ENCODE assay signal across 20 cellular contexts in the genomic region with DNA sequence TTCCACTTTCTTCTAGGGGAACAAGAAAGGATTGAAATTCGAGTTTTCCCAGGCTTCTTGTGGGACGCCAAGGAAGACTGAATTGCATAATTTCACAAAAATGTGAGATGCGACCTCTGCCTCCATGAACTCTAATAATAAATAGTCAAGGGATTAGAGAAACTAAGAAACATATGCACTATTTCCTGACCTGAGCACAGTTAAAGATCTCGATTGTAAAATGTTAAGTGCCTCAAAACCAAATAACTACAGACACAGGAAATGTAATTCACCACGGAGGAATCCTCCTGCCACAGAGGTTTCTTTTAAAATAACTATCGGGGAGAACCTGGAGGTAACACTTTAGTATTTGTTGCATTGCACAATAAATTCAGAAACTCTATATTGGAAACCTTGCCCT.
DNase-seq lines count a peak whose midpoint lies in the region; ATAC-seq and TF ChIP-seq lines count a peak whose summit lies in the region.
"Had no signal": no experiment of that assay in that cellular context is flagged by ENCODE, and none has a peak within 500 bp of the region (broad histone marks: within the 10 kb centered on the region; RNA-seq: fewer than 3 reads in every experiment).

No MANE protein-coding gene starts in this region.

- in situ Hi-C loops in brain microvascular endothelial cell (cut with HindIII; ENCODE audit: low pct_ligation_motif_present, low sequenced_read_pairs) = no loop called here

- H3K4ac ChIP-seq in neuronal stem cell (ENCODE audit: low read length) = no peak overlapping the region

- no peak overlapping the region for H3K4me2 ChIP-seq in neuronal stem cell (ENCODE audit: insufficient read depth, low read length, poor library complexity, severe bottlenecking)

- intact Hi-C loops in esophagus squamous epithelium (cut with DNase I) = no loop called here

- no peaks in the 10 kb centered on the region for H3K79me1 ChIP-seq in neuronal stem cell (ENCODE audit: low read depth, low read length)

- no peak for TF ChIP-seq POLR2A in esophagus squamous epithelium (IDR thresholded peaks at IDR 0.05)

- no peak for ATAC-seq in GM19395 (IDR thresholded peaks at IDR 0.05; ENCODE audit: unreplicated experiment)
- ATAC-seq: natural killer cell treated with Interleukin-12 subunit alpha and Interleukin-12 subunit beta and Interleukin-15 and Interleukin-18, amount 100 ng/mL, for 72 hours; psoas muscle; T-helper 17 cell had no signal

- no CpG with 5 or more reads among the region's 6 CpGs for WGBS in neuronal stem cell (ENCODE audit: extremely low coverage in 2 of 2, insufficient read length in 2 of 2, insufficient replicate concordance in 1 of 2), 2 donors
- WGBS in esophagus squamous epithelium, 2 donors = 30 to 38% methylated on average over 6 of the region's 6 CpGs

- no peak overlapping the region for H4K91ac ChIP-seq in neuronal stem cell (ENCODE audit: low read depth, low read length, poor library complexity)

- TF ChIP-seq CTCF in brain microvascular endothelial cell (IDR thresholded peaks at IDR 0.05; ENCODE audit: low read depth, low read length, missing control alignments) (no peak), esophagus squamous epithelium (IDR thresholded peaks at IDR 0.05) (no peak)

- H2BK15ac ChIP-seq in neuronal stem cell (ENCODE audit: low read length) = no peak overlapping the region

- H3K18ac ChIP-seq in neuronal stem cell (ENCODE audit: low read length) = no peak overlapping the region

- H3K9me3 ChIP-seq in neuronal stem cell (replicated peaks in 1 of 2; ENCODE audit: control insufficient read depth in 2 of 2, insufficient read depth in 1 of 2, low read depth in 1 of 2, low read length in 2 of 2) = no peaks in the 10 kb centered on the region
- no peaks in the 10 kb centered on the region for H3K9me3 ChIP-seq in esophagus squamous epithelium
- H3K9me3 ChIP-seq: psoas muscle had no signal

- no peak overlapping the region for H3K9ac ChIP-seq in neuronal stem cell (ENCODE audit: low read depth, low read length, poor library complexity)

- H3K23ac ChIP-seq in neuronal stem cell (ENCODE audit: low read depth, low read length, poor library complexity) = no peak overlapping the region

- H3K4me3 ChIP-seq in brain microvascular endothelial cell (ENCODE audit: low read depth, low read length) (no peak overlapping the region), neuronal stem cell (ENCODE audit: low read length in 2 of 2) (no peak overlapping the region), esophagus squamous epithelium (no peak overlapping the region)
- H3K4me3 ChIP-seq: psoas muscle had no signal

- H2BK120ac ChIP-seq in neuronal stem cell (ENCODE audit: low read depth, low read length) = no peak overlapping the region

- no peak overlapping the region for H4K8ac ChIP-seq in neuronal stem cell (ENCODE audit: low read depth, low read length)

- H2AK5ac ChIP-seq in neuronal stem cell (ENCODE audit: low read depth, low read length) = no peak overlapping the region

- no peaks in the 10 kb centered on the region for H3K27me3 ChIP-seq in brain microvascular endothelial cell (replicated peaks)
- peaks cover 0 to 4% (median 0%) of the 10 kb centered on the region in 3 experiments for H3K27me3 ChIP-seq in neuronal stem cell (ENCODE audit: control insufficient read depth in 3 of 3, insufficient read depth in 3 of 3, low read depth in 1 of 3, low read length in 3 of 3)
- peaks cover 0 to 5% (median 0%) of the 10 kb centered on the region in 4 donors for H3K27me3 ChIP-seq in esophagus squamous epithelium

- peak overlapping the region; percentile 8 for H3K27ac ChIP-seq in brain microvascular endothelial cell
- no peak overlapping the region for H3K27ac ChIP-seq in neuronal stem cell (replicated peaks; ENCODE audit: low read length)
- H3K27ac ChIP-seq in esophagus squamous epithelium = no peak overlapping the region
- H3K27ac ChIP-seq: psoas muscle had no signal

- DNase-seq in EL = peak; percentile 62
- DNase-seq in Kasumi-1 (lab: John Stamatoyannopoulos, UW) = peak; percentile 14 to 23
- DNase-seq in brain microvascular endothelial cell = no peak
- DNase-seq in neuronal stem cell (ENCODE audit: low spot score) = no peak
- DNase-seq in esophagus squamous epithelium (lab: John Stamatoyannopoulos, UW) = no peak
- DNase-seq in iPS-NIHi7 (ENCODE audit: extremely low spot score) = no peak
- no peak for DNase-seq in dermis blood vessel endothelial cell
- DNase-seq: activated CD4-positive, alpha-beta memory T cell treated with anti-CD3 and anti-CD28 coated beads, Interleukin-2, amount 10 ng/mL, durations not matched to agents 7 days and 5 days; activated naive CD4-positive, alpha-beta T cell treated with Interleukin-2 at 50 U/mL for 16 hours; activated T-cell treated with anti-CD3 and anti-CD28 coated beads, Interleukin-2, amount 50 U/mL, for 1 hour; CD4-positive, alpha-beta memory T cell; cerebellar nuclear complex; DMS79; effector memory CD4-positive, alpha-beta T cell; NCI-H510A treated with DMSO at 0.1 percent for 48 hours; psoas muscle; Right ventricle myocardium superior; T-helper 17 cell had no signal

- H3K4me1 ChIP-seq in neuronal stem cell (ENCODE audit: control insufficient read depth in 2 of 2, insufficient read depth in 1 of 2, low read depth in 1 of 2, low read length in 2 of 2) (peaks cover 6 to 12% of the 10 kb centered on the region in 2 donors), esophagus squamous epithelium (no peaks in the 10 kb centered on the region)
- H3K4me1 ChIP-seq: psoas muscle had no signal

- H3K14ac ChIP-seq in neuronal stem cell (ENCODE audit: low read length) = no peak overlapping the region

- H2BK5ac ChIP-seq in neuronal stem cell (ENCODE audit: low read length) = no peak overlapping the region

- H2BK12ac ChIP-seq in neuronal stem cell (ENCODE audit: low read length) = no peak overlapping the region

- H2AFZ ChIP-seq in neuronal stem cell (ENCODE audit: low read length) = peak overlapping the region; percentile 64

- no peaks in the 10 kb centered on the region for H3K36me3 ChIP-seq in brain microvascular endothelial cell (replicated peaks)
- no peaks in the 10 kb centered on the region for H3K36me3 ChIP-seq in neuronal stem cell (replicated peaks in 1 of 2; ENCODE audit: control insufficient read depth in 2 of 2, insufficient read depth in 2 of 2, low read length in 2 of 2)
- H3K36me3 ChIP-seq in esophagus squamous epithelium = no peaks in the 10 kb centered on the region

Comparison
In these comparisons a context has a peak if more than half of its experiments do, and no peak if none do; other contexts are left out.
1. DNase-seq: peak in EL (single experiment) and Kasumi-1 (2 of 2); none in brain microvascular endothelial cell (single experiment), neuronal stem cell (single experiment), esophagus squamous epithelium (single experiment), iPS-NIHi7 (single experiment) and dermis blood vessel endothelial cell (single experiment).